In genomic region chr12:111685811-111686573, GRCh38 we compare ENCODE assay signal across 8 cellular contexts. TPM values are rescaled to one million over a fixed set of nuclear protein-coding genes. Genes with fewer than 3 reads are reported as not detected.
A peak's percentile ranks its signal among the peaks of the same experiment; 100 is the strongest.
DNase-seq lines count a peak whose midpoint lies in the region; ATAC-seq and TF ChIP-seq lines count a peak whose summit lies in the region.

TSS of gene ACAD10 (plus strand) at chr12:111686053. CDS start at chr12:111692710, 6,657 bp downstream.
TSS of gene BRAP (minus strand) at chr12:111685956. CDS start at chr12:111685792, 164 bp downstream.

- intact Hi-C loops in vagina (cut with DNase I): loop anchor here (10.0 kb wide), 1 partner anchor 291 kb away; no protein-coding TSS in a partner anchor

- no peak for TF ChIP-seq CTCF in vagina (IDR thresholded peaks at IDR 0.05)

- peak within 1 kb of the TSS; percentile 85 for H3K27ac ChIP-seq in rectal smooth muscle tissue (ENCODE audit: low read depth, low read length)
- peak within 1 kb of the TSS; percentile 90 for H3K27ac ChIP-seq in vagina

- H3K9me3 ChIP-seq in vagina: no peaks in the 10 kb centered on the region

- H3K36me3 ChIP-seq in rectal smooth muscle tissue (ENCODE audit: control insufficient read depth, insufficient read depth, low read length): peaks cover 4% of the 10 kb centered on the region
- H3K36me3 ChIP-seq in vagina: peaks cover 0 to 9% of the 10 kb centered on the region in 2 donors

- H3K27me3 ChIP-seq in rectal smooth muscle tissue (ENCODE audit: control insufficient read depth, insufficient read depth, low read length): no peaks in the 10 kb centered on the region
- H3K27me3 ChIP-seq in vagina: no peaks in the 10 kb centered on the region

- ATAC-seq in GM18511 (IDR thresholded peaks at IDR 0.05; ENCODE audit: unreplicated experiment) (peak; percentile 91), HG03025 (IDR thresholded peaks at IDR 0.05; ENCODE audit: low FRiP score, unreplicated experiment) (peak; percentile 83)

- H3K4me1 ChIP-seq in rectal smooth muscle tissue (ENCODE audit: control insufficient read depth, insufficient read depth, low read length) (peaks cover 18% of the 10 kb centered on the region), vagina (peaks cover 36% of the 10 kb centered on the region)

- TF ChIP-seq POLR2A in vagina (IDR thresholded peaks at IDR 0.05): no peak

- peak; percentile 88 to 95 for DNase-seq in NCI-H2081 (lab: John Stamatoyannopoulos, UW)
- peak; percentile 87 for DNase-seq in T-helper 9 cell
- peak; percentile 98 for DNase-seq in astrocyte of the hippocampus (ENCODE audit: low read depth, low spot score)
- peak; percentile 97 for DNase-seq in hepatic stellate cell (ENCODE audit: low spot score)
- peak in 1 of 2 donors; percentile 91 for DNase-seq in vagina (ENCODE audit: extremely low spot score in 2 of 2)

- peak within 1 kb of the TSS; percentile 82 for H3K4me3 ChIP-seq in rectal smooth muscle tissue (ENCODE audit: low read length)
- H3K4me3 ChIP-seq in vagina: peak within 1 kb of the TSS; percentile 84 to 92

- H3K9ac ChIP-seq in rectal smooth muscle tissue (ENCODE audit: low read length): peak within 1 kb of the TSS; percentile 93

RNA-seq across cellular contexts. Expression of gene ACAD10, which starts in this region (rescaled TPM):
- total RNA-seq in vagina: 26.5 TPM

RNA-seq across cellular contexts. Expression of gene BRAP, which starts in this region (rescaled TPM):
- total RNA-seq in vagina: 14.0 TPM
